32 cellular contexts compared by ENCODE assay signal in the genomic region with DNA sequence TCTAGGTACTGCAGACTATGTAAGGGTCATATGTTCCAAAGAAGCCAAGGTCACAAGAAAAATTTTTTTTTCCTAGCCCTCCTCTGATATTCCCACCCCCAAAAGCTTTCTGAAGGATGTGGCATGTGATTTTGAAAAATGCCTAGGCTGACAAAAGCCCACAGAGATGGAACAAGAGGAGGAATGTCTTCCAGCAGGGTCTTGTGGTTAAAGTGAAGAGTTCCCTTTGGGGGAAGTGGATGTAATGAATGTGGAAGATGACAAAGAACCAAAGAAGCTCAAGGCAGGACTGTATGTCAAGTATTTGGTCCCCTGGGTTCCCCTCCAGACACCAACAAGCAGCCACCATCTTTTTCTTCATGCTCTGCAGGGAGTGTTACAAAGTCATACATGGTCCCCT.
"Had no signal": no experiment of that assay in that cellular context is flagged by ENCODE, and none has a peak within 500 bp of the region (broad histone marks: within the 10 kb centered on the region; RNA-seq: fewer than 3 reads in every experiment).

No MANE protein-coding gene starts in this region.

- H3K4me3 ChIP-seq: adrenal gland, body of pancreas, gastroesophageal sphincter, heart right ventricle had no signal

- DNase-seq: activated B cell treated with CpG ODN at 0.5 μM for 24 hours; activated CD4-positive, alpha-beta T cell treated with anti-CD3 and anti-CD28 coated beads for 48 hours; activated CD4-positive, alpha-beta T cell treated with anti-CD3 and anti-CD28 coated beads, Interleukin-2, amount 50 U/mL, for 1 hour; activated CD4-positive, alpha-beta T cell treated with anti-CD3 and anti-CD28 coated beads, Interleukin-2, amount 50 U/mL, for 48 hours; activated CD8-positive, alpha-beta memory T cell treated with anti-CD3 and anti-CD28 coated beads for 24 hours; activated CD8-positive, alpha-beta T cell treated with anti-CD3 and anti-CD28 coated beads for 36 hours; activated effector memory CD4-positive, alpha-beta T cell treated with anti-CD3 and anti-CD28 coated beads, Interleukin-2, amount 50 U/mL, for 16 hours; activated naive CD4-positive, alpha-beta T cell treated with anti-CD3 and anti-CD28 coated beads for 36 hours; activated naive CD8-positive, alpha-beta T cell treated with anti-CD3 and anti-CD28 coated beads for 36 hours; activated naive CD8-positive, alpha-beta T cell treated with anti-CD3 and anti-CD28 coated beads, Interleukin-2, amount 50 U/mL, for 24 hours; activated T-cell treated with anti-CD3 and anti-CD28 coated beads, Interleukin-2, amount 50 U/mL, for 48 hours; adrenal gland; amygdala; body of pancreas; caudate nucleus; cortex of kidney; dermis blood vessel endothelial cell; effector CD4-positive, alpha-beta T cell; foreskin keratinocyte; heart right ventricle; T-helper 1 cell; T-helper 17 cell; T1000; WERI-Rb-1 had no signal

- H3K4me3 Mint-ChIP-seq: activated B cell treated with CpG ODN at 0.5 μM for 24 hours; activated CD8-positive, alpha-beta T cell treated with anti-CD3 and anti-CD28 coated beads for 36 hours; activated naive CD4-positive, alpha-beta T cell treated with anti-CD3 and anti-CD28 coated beads for 36 hours; activated naive CD4-positive, alpha-beta T cell treated with anti-CD3 and anti-CD28 coated beads, Interleukin-2, amount 50 U/mL, for 24 hours; activated naive CD8-positive, alpha-beta T cell treated with anti-CD3 and anti-CD28 coated beads for 36 hours; activated naive CD8-positive, alpha-beta T cell treated with anti-CD3 and anti-CD28 coated beads, Interleukin-2, amount 50 U/mL, for 24 hours; activated T-helper 1 cell treated with anti-CD3 and anti-CD28 coated beads, Interleukin-12 subunit alpha, Interleukin-12 subunit beta, Interleukin-2, Interleukin-4 antibody, amounts not matched to agents 30 ng/mL and 10 ng/mL and 1 ng/mL, durations not matched to agents 14 hours and 24 hours and 36 hours; T-helper 17 cell; T-helper 2 cell treated with Interferon-gamma antibody and Interleukin-4, amounts not matched to agents 5 μg/mL and 100 μg/mL, for 36 hours had no signal

- FAIRE-seq: colon, endometrium had no signal

- H3K36me3 Mint-ChIP-seq: activated naive CD4-positive, alpha-beta T cell treated with anti-CD3 and anti-CD28 coated beads, Interleukin-2, amount 50 U/mL, for 24 hours; activated naive CD8-positive, alpha-beta T cell treated with anti-CD3 and anti-CD28 coated beads for 36 hours had no signal

- H3K9me3 Mint-ChIP-seq: activated B cell treated with CpG ODN at 0.5 μM for 24 hours; activated CD8-positive, alpha-beta T cell treated with anti-CD3 and anti-CD28 coated beads for 36 hours; activated naive CD4-positive, alpha-beta T cell treated with anti-CD3 and anti-CD28 coated beads for 36 hours; activated naive CD4-positive, alpha-beta T cell treated with anti-CD3 and anti-CD28 coated beads, Interleukin-2, amount 50 U/mL, for 24 hours; activated naive CD8-positive, alpha-beta T cell treated with anti-CD3 and anti-CD28 coated beads for 36 hours; activated naive CD8-positive, alpha-beta T cell treated with anti-CD3 and anti-CD28 coated beads, Interleukin-2, amount 50 U/mL, for 24 hours; activated T-helper 1 cell treated with anti-CD3 and anti-CD28 coated beads, Interleukin-12 subunit alpha, Interleukin-12 subunit beta, Interleukin-2, Interleukin-4 antibody, amounts not matched to agents 30 ng/mL and 10 ng/mL and 1 ng/mL, durations not matched to agents 14 hours and 24 hours and 36 hours; activated T-helper 2 cell treated with anti-CD3 and anti-CD28 coated beads, Interferon-gamma antibody, Interleukin-2, Interleukin-4, amounts not matched to agents 10 μg/mL and 5 μg/mL and 100 μg/mL, durations not matched to agents 14 hours and 24 hours and 36 hours; T-helper 2 cell treated with Interferon-gamma antibody and Interleukin-4, amounts not matched to agents 5 μg/mL and 100 μg/mL, for 36 hours had no signal

- H3K27me3 Mint-ChIP-seq: activated CD8-positive, alpha-beta T cell treated with anti-CD3 and anti-CD28 coated beads for 36 hours; activated naive CD4-positive, alpha-beta T cell treated with anti-CD3 and anti-CD28 coated beads, Interleukin-2, amount 50 U/mL, for 24 hours; T-helper 17 cell had no signal

- H3K9me3 ChIP-seq: adrenal gland, body of pancreas, gastroesophageal sphincter had no signal

- H3K27ac ChIP-seq: adrenal gland, foreskin keratinocyte, gastroesophageal sphincter, heart right ventricle, WERI-Rb-1 had no signal

- H3K4me1 ChIP-seq: adrenal gland, foreskin keratinocyte, heart right ventricle had no signal

- H3K36me3 ChIP-seq: adrenal gland, gastroesophageal sphincter, heart right ventricle, WERI-Rb-1 had no signal

- H3K4me1 Mint-ChIP-seq: activated naive CD4-positive, alpha-beta T cell treated with anti-CD3 and anti-CD28 coated beads, Interleukin-2, amount 50 U/mL, for 24 hours; T-helper 17 cell had no signal

- ATAC-seq: activated CD4-positive, CD25-positive, alpha-beta regulatory T cell treated with anti-CD3 and anti-CD28 coated beads, Interleukin-2, amount 50 U/mL, for 24 hours; activated CD8-positive, alpha-beta T cell treated with anti-CD3 and anti-CD28 coated beads for 36 hours; activated naive CD8-positive, alpha-beta T cell treated with anti-CD3 and anti-CD28 coated beads, Interleukin-2, amount 50 U/mL, for 24 hours; body of pancreas; foreskin keratinocyte; gastroesophageal sphincter; heart right ventricle; T-helper 17 cell had no signal

- H3K27me3 ChIP-seq: body of pancreas, foreskin keratinocyte, gastroesophageal sphincter had no signal
